1 cellular context compared by ENCODE assay signal in the genomic region with DNA sequence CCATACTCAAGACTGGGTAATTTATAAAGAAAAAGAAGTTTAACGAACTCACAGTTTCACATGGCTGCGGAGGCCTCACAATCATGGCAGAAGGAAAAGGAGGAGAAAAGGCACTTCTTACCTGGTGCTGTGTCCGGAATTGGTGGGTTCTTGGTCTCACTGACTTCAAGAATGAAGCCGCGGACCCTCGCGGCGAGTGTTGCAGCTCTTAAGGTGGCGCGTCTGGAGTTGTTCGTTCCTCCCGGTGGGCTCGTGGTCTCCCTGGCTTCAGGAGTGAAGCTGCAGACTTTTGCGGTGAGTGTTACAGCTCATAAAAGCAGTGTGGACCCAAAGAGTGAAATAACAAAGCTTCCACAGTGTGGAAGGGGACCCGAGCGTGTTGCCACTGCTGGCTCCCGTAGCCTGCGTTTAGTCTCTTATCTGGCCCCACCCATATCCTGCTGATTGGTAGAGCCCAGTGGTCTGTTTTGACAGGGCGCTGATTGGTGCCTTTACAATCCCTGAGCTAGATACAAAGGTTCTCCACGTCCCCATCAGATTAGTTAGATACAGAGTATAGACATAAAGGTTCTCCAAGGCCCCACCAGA.
TF ChIP-seq lines count a peak whose summit lies in the region.

No MANE protein-coding gene starts in this region.

TF ChIP-seq in K562, 482 proteins besides CTCF, POLR2A, EP300 and RAD21 (continued from another document):
- TF ChIP-seq, protein P1, sequence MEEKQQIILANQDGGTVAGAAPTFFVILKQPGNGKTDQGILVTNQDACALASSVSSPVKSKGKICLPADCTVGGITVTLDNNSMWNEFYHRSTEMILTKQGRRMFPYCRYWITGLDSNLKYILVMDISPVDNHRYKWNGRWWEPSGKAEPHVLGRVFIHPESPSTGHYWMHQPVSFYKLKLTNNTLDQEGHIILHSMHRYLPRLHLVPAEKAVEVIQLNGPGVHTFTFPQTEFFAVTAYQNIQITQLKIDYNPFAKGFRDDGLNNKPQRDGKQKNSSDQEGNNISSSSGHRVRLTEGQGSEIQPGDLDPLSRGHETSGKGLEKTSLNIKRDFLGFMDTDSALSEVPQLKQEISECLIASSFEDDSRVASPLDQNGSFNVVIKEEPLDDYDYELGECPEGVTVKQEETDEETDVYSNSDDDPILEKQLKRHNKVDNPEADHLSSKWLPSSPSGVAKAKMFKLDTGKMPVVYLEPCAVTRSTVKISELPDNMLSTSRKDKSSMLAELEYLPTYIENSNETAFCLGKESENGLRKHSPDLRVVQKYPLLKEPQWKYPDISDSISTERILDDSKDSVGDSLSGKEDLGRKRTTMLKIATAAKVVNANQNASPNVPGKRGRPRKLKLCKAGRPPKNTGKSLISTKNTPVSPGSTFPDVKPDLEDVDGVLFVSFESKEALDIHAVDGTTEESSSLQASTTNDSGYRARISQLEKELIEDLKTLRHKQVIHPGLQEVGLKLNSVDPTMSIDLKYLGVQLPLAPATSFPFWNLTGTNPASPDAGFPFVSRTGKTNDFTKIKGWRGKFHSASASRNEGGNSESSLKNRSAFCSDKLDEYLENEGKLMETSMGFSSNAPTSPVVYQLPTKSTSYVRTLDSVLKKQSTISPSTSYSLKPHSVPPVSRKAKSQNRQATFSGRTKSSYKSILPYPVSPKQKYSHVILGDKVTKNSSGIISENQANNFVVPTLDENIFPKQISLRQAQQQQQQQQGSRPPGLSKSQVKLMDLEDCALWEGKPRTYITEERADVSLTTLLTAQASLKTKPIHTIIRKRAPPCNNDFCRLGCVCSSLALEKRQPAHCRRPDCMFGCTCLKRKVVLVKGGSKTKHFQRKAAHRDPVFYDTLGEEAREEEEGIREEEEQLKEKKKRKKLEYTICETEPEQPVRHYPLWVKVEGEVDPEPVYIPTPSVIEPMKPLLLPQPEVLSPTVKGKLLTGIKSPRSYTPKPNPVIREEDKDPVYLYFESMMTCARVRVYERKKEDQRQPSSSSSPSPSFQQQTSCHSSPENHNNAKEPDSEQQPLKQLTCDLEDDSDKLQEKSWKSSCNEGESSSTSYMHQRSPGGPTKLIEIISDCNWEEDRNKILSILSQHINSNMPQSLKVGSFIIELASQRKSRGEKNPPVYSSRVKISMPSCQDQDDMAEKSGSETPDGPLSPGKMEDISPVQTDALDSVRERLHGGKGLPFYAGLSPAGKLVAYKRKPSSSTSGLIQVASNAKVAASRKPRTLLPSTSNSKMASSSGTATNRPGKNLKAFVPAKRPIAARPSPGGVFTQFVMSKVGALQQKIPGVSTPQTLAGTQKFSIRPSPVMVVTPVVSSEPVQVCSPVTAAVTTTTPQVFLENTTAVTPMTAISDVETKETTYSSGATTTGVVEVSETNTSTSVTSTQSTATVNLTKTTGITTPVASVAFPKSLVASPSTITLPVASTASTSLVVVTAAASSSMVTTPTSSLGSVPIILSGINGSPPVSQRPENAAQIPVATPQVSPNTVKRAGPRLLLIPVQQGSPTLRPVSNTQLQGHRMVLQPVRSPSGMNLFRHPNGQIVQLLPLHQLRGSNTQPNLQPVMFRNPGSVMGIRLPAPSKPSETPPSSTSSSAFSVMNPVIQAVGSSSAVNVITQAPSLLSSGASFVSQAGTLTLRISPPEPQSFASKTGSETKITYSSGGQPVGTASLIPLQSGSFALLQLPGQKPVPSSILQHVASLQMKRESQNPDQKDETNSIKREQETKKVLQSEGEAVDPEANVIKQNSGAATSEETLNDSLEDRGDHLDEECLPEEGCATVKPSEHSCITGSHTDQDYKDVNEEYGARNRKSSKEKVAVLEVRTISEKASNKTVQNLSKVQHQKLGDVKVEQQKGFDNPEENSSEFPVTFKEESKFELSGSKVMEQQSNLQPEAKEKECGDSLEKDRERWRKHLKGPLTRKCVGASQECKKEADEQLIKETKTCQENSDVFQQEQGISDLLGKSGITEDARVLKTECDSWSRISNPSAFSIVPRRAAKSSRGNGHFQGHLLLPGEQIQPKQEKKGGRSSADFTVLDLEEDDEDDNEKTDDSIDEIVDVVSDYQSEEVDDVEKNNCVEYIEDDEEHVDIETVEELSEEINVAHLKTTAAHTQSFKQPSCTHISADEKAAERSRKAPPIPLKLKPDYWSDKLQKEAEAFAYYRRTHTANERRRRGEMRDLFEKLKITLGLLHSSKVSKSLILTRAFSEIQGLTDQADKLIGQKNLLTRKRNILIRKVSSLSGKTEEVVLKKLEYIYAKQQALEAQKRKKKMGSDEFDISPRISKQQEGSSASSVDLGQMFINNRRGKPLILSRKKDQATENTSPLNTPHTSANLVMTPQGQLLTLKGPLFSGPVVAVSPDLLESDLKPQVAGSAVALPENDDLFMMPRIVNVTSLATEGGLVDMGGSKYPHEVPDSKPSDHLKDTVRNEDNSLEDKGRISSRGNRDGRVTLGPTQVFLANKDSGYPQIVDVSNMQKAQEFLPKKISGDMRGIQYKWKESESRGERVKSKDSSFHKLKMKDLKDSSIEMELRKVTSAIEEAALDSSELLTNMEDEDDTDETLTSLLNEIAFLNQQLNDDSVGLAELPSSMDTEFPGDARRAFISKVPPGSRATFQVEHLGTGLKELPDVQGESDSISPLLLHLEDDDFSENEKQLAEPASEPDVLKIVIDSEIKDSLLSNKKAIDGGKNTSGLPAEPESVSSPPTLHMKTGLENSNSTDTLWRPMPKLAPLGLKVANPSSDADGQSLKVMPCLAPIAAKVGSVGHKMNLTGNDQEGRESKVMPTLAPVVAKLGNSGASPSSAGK (IDR thresholded peaks at IDR 0.05), result 0 out of 2 replicates have a peak, but pooled peaks have one; percentile 14
- 0 out of 2 replicates have a peak, but pooled peaks have one; percentile 21 for TF ChIP-seq TAF7 (tag; IDR thresholded peaks at IDR 0.05)
- TF ChIP-seq SUPT5H (IDR thresholded peaks at IDR 0.05), result peak; percentile 38; the same call in 1 of the 2 replicates
- TF ChIP-seq SP1 (CRISPR knock-in tag; IDR thresholded peaks at IDR 0.05), result 0 out of 2 replicates have a peak, but pooled peaks have one; percentile 26
- TF ChIP-seq NFYB (IDR thresholded peaks at IDR 0.05; ENCODE audit: extremely low read depth, insufficient read length), result peak; percentile 45
- TF ChIP-seq RBFOX2 (IDR thresholded peaks at IDR 0.05; ENCODE audit: low read depth, low read length), result 0 out of 2 replicates have a peak, but pooled peaks have one; percentile 18
- TF ChIP-seq, protein P2, sequence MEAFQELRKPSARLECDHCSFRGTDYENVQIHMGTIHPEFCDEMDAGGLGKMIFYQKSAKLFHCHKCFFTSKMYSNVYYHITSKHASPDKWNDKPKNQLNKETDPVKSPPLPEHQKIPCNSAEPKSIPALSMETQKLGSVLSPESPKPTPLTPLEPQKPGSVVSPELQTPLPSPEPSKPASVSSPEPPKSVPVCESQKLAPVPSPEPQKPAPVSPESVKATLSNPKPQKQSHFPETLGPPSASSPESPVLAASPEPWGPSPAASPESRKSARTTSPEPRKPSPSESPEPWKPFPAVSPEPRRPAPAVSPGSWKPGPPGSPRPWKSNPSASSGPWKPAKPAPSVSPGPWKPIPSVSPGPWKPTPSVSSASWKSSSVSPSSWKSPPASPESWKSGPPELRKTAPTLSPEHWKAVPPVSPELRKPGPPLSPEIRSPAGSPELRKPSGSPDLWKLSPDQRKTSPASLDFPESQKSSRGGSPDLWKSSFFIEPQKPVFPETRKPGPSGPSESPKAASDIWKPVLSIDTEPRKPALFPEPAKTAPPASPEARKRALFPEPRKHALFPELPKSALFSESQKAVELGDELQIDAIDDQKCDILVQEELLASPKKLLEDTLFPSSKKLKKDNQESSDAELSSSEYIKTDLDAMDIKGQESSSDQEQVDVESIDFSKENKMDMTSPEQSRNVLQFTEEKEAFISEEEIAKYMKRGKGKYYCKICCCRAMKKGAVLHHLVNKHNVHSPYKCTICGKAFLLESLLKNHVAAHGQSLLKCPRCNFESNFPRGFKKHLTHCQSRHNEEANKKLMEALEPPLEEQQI (IDR thresholded peaks at IDR 0.05), result 0 out of 2 replicates have a peak, but pooled peaks have one; percentile 36
- TF ChIP-seq POLR2B (IDR thresholded peaks at IDR 0.05; ENCODE audit: low read depth, partially characterized antibody), result peak; percentile 32
- TF ChIP-seq, protein P3, sequence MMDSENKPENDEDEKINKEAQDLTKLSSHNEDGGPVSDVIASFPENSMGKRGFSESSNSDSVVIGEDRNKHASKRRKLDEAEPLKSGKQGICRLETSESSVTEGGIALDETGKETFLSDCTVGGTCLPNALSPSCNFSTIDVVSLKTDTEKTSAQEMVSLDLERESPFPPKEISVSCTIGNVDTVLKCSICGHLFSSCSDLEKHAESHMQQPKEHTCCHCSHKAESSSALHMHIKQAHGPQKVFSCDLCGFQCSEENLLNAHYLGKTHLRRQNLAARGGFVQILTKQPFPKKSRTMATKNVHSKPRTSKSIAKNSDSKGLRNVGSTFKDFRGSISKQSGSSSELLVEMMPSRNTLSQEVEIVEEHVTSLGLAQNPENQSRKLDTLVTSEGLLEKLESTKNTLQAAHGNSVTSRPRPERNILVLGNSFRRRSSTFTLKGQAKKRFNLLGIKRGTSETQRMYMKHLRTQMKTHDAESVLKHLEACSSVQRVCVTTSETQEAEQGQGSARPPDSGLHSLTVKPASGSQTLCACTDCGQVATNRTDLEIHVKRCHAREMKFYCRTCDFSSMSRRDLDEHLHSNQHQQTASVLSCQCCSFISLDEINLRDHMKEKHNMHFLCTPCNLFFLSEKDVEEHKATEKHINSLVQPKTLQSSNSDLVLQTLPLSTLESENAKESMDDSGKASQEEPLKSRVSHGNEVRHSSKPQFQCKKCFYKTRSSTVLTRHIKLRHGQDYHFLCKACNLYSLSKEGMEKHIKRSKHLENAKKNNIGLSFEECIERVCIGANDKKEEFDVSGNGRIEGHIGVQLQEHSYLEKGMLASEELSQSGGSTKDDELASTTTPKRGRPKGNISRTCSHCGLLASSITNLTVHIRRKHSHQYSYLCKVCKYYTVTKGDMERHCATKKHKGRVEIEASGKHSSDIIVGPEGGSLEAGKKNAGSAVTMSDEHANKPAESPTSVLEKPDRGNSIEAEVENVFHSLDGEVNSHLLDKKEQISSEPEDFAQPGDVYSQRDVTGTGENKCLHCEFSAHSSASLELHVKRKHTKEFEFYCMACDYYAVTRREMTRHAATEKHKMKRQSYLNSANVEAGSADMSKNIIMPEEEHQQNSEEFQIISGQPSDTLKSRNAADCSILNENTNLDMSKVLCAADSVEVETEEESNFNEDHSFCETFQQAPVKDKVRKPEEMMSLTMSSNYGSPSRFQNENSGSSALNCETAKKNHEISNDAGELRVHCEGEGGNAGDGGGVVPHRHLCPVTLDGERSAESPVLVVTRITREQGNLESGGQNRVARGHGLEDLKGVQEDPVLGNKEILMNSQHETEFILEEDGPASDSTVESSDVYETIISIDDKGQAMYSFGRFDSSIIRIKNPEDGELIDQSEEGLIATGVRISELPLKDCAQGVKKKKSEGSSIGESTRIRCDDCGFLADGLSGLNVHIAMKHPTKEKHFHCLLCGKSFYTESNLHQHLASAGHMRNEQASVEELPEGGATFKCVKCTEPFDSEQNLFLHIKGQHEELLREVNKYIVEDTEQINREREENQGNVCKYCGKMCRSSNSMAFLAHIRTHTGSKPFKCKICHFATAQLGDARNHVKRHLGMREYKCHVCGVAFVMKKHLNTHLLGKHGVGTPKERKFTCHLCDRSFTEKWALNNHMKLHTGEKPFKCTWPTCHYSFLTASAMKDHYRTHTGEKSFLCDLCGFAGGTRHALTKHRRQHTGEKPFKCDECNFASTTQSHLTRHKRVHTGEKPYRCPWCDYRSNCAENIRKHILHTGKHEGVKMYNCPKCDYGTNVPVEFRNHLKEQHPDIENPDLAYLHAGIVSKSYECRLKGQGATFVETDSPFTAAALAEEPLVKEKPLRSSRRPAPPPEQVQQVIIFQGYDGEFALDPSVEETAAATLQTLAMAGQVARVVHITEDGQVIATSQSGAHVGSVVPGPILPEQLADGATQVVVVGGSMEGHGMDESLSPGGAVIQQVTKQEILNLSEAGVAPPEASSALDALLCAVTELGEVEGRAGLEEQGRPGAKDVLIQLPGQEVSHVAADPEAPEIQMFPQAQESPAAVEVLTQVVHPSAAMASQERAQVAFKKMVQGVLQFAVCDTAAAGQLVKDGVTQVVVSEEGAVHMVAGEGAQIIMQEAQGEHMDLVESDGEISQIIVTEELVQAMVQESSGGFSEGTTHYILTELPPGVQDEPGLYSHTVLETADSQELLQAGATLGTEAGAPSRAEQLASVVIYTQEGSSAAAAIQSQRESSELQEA (IDR thresholded peaks at IDR 0.05; ENCODE audit: low read depth), result peak; percentile 75
- peak; percentile 17 for TF ChIP-seq TAF9B (IDR thresholded peaks at IDR 0.05; ENCODE audit: partially characterized antibody)
